ENCODE assay signal across 3 cellular contexts in genomic region chr2:191649519-191649918, GRCh38.
TF ChIP-seq lines count a peak whose summit lies in the region.

No MANE protein-coding gene starts in this region.

TF ChIP-seq in A549, 52 proteins besides CTCF, POLR2A, EP300 and RAD21:
- no peak for TF ChIP-seq TFCP2L1 (CRISPR knock-in tag; IDR thresholded peaks at IDR 0.05)
- no peak for TF ChIP-seq CBX2 (IDR thresholded peaks at IDR 0.05; ENCODE audit: borderline replicate concordance, low read depth)
- no peak for TF ChIP-seq CEBPB (IDR thresholded peaks at IDR 0.05)
- TF ChIP-seq ZNF302 (CRISPR knock-in tag; IDR thresholded peaks at IDR 0.05): no peak
- no peak for TF ChIP-seq FOSB (CRISPR knock-in tag; IDR thresholded peaks at IDR 0.05)
- TF ChIP-seq MAFK (IDR thresholded peaks at IDR 0.05; ENCODE audit: partially characterized antibody): no peak
- TF ChIP-seq KDM5A (IDR thresholded peaks at IDR 0.05): no peak
- no peak for TF ChIP-seq HOXA7 (CRISPR knock-in tag; IDR thresholded peaks at IDR 0.05)
- no peak for TF ChIP-seq REST (IDR thresholded peaks at IDR 0.05)
- no peak for TF ChIP-seq BHLHE40 (IDR thresholded peaks at IDR 0.05; ENCODE audit: low read depth, low read length)
- no peak for TF ChIP-seq CBX8 (IDR thresholded peaks at IDR 0.05)
- TF ChIP-seq CHD4 (IDR thresholded peaks at IDR 0.05; ENCODE audit: borderline replicate concordance): no peak
- no peak for TF ChIP-seq RFX5 (IDR thresholded peaks at IDR 0.05)
- no peak for TF ChIP-seq RCOR1 (IDR thresholded peaks at IDR 0.05; ENCODE audit: low read depth, low read length)
- no peak for TF ChIP-seq NFE2L2 (conservative IDR thresholded peaks at IDR 0.05; ENCODE audit: low read length)
- TF ChIP-seq E2F6 (IDR thresholded peaks at IDR 0.05; ENCODE audit: borderline replicate concordance, low read depth): no peak
- no peak for TF ChIP-seq HDAC2 (IDR thresholded peaks at IDR 0.05)
- no peak for TF ChIP-seq ESRRA (IDR thresholded peaks at IDR 0.05; ENCODE audit: borderline replicate concordance, low read length)

TF ChIP-seq in GM23338, 12 proteins besides CTCF, POLR2A, EP300 and RAD21 (continues in another document):
- TF ChIP-seq STAT1 (IDR thresholded peaks at IDR 0.05; ENCODE audit: unreplicated experiment) (no peak), POLR2AphosphoS5 (IDR thresholded peaks at IDR 0.05; ENCODE audit: low read depth) (no peak), ZNF114 (CRISPR knock-in tag; IDR thresholded peaks at IDR 0.05) (no peak), NANOG (IDR thresholded peaks at IDR 0.05; ENCODE audit: borderline replicate concordance) (no peak), EZH2phosphoT487 (IDR thresholded peaks at IDR 0.05; ENCODE audit: unreplicated experiment) (no peak), CREB1 (CRISPR knock-in tag; IDR thresholded peaks at IDR 0.05; ENCODE audit: low read depth) (no peak), JUNB (IDR thresholded peaks at IDR 0.05; ENCODE audit: unreplicated experiment) (no peak), ZNF462 (CRISPR knock-in tag; IDR thresholded peaks at IDR 0.05) (no peak), EZH2 (IDR thresholded peaks at IDR 0.05; ENCODE audit: low read depth, unreplicated experiment) (no peak), REST (IDR thresholded peaks at IDR 0.05; ENCODE audit: unreplicated experiment) (no peak), ZNF331 (CRISPR knock-in tag; IDR thresholded peaks at IDR 0.05; ENCODE audit: low read depth) (no peak)

TF ChIP-seq in endothelial cell of umbilical vein, 7 proteins besides CTCF, POLR2A, EP300 and RAD21:
- TF ChIP-seq JUN (IDR thresholded peaks at IDR 0.05; ENCODE audit: borderline replicate concordance, insufficient read depth, insufficient read length, low read depth): no peak
- no peak for TF ChIP-seq EZH2 (IDR thresholded peaks at IDR 0.05; ENCODE audit: borderline replicate concordance, low read depth, low read length, severe bottlenecking)
- TF ChIP-seq GATA2 (IDR thresholded peaks at IDR 0.05; ENCODE audit: insufficient read depth, insufficient read length, low read depth, low read length): no peak
- TF ChIP-seq, protein P1, sequence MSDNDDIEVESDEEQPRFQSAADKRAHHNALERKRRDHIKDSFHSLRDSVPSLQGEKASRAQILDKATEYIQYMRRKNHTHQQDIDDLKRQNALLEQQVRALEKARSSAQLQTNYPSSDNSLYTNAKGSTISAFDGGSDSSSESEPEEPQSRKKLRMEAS (IDR thresholded peaks at IDR 0.05; ENCODE audit: insufficient read depth, insufficient read length): no peak
- no peak for TF ChIP-seq POLR2AphosphoS5 (IDR thresholded peaks at IDR 0.05; ENCODE audit: insufficient read depth, low read depth, low read length)
- TF ChIP-seq MYC (IDR thresholded peaks at IDR 0.05; ENCODE audit: low read depth, low read length): no peak
- no peak for TF ChIP-seq FOS (IDR thresholded peaks at IDR 0.05; ENCODE audit: borderline replicate concordance, insufficient read depth, low read length)
